1 cellular context compared by ENCODE assay signal in genomic region chr4:183636488-183636887, GRCh38.
TF ChIP-seq lines count a peak whose summit lies in the region.

No MANE protein-coding gene starts in this region.

TF ChIP-seq in IMR-90, 13 proteins besides CTCF, POLR2A, EP300 and RAD21 (continued from another document):
- TF ChIP-seq MAFK (IDR thresholded peaks at IDR 0.05; ENCODE audit: low read depth, low read length) (no peak), FOS (IDR thresholded peaks at IDR 0.05; ENCODE audit: low read depth, low read length) (no peak), RCOR1 (IDR thresholded peaks at IDR 0.05; ENCODE audit: insufficient replicate concordance, low read length) (no peak), SMC3 (IDR thresholded peaks at IDR 0.05; ENCODE audit: low read depth, low read length) (no peak), MAZ (IDR thresholded peaks at IDR 0.05; ENCODE audit: borderline replicate concordance, low read depth, low read length) (no peak), BHLHE40 (IDR thresholded peaks at IDR 0.05; ENCODE audit: low read depth, low read length) (no peak), RFX5 (IDR thresholded peaks at IDR 0.05; ENCODE audit: low read depth, low read length) (no peak)
- TF ChIP-seq, protein P1, sequence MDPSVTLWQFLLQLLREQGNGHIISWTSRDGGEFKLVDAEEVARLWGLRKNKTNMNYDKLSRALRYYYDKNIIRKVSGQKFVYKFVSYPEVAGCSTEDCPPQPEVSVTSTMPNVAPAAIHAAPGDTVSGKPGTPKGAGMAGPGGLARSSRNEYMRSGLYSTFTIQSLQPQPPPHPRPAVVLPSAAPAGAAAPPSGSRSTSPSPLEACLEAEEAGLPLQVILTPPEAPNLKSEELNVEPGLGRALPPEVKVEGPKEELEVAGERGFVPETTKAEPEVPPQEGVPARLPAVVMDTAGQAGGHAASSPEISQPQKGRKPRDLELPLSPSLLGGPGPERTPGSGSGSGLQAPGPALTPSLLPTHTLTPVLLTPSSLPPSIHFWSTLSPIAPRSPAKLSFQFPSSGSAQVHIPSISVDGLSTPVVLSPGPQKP (IDR thresholded peaks at IDR 0.05; ENCODE audit: borderline replicate concordance, low read depth, low read length), result no peak
